In genomic region chr17:6671431-6671830, GRCh38 we compare ENCODE assay signal across 23 cellular contexts. TPM values are rescaled to one million over a fixed set of nuclear protein-coding genes. Genes with fewer than 3 reads are reported as not detected.
DNase-seq lines count a peak whose midpoint lies in the region; ATAC-seq and TF ChIP-seq lines count a peak whose summit lies in the region.
"Had no signal": no experiment of that assay in that cellular context is flagged by ENCODE, and none has a peak within 500 bp of the region (broad histone marks: within the 10 kb centered on the region; RNA-seq: fewer than 3 reads in every experiment).

No MANE protein-coding gene starts in this region.

- TF ChIP-seq RAD21 in HCT116 (IDR thresholded peaks at IDR 0.05; ENCODE audit: low read depth), result no peak

- H3K27ac ChIP-seq in HCT116 (ENCODE audit: low read depth, low read length), result no peak overlapping the region
- H3K27ac ChIP-seq in esophagus (ENCODE audit: low read depth in 2 of 2, low read length in 1 of 2), result peak overlapping the region; percentile 63 to 81
- no peak overlapping the region for H3K27ac ChIP-seq in neural progenitor cell
- H3K27ac ChIP-seq: BLaER1, SJSA1 had no signal

- H3K27me3 Mint-ChIP-seq in MCF 10A (ENCODE audit: insufficient read depth, unreplicated experiment) (no peaks in the 10 kb centered on the region), neural progenitor cell (ENCODE audit: insufficient read depth, low read depth) (peaks cover 7% of the 10 kb centered on the region)

- DNase-seq in HCT116 (ENCODE audit: low read depth, low spot score), result no peak
- DNase-seq in MCF 10A (ENCODE audit: unreplicated experiment), result no peak
- DNase-seq in mesenteric fat pad (ENCODE audit: low spot score), result peak; percentile 88
- no peak for DNase-seq in neural progenitor cell (ENCODE audit: low spot score)
- DNase-seq in SIG-M5 (lab: John Stamatoyannopoulos, UW), result no peak
- DNase-seq: CD4-positive, CD25-positive, alpha-beta regulatory T cell; IMR-90; KG1; MM.1S; NCI-H1417; NCI-H1694; NCI-H2029 treated with DMSO at 0.1 percent for 48 hours; NCI-H446 treated with DMSO at 0.1 percent for 48 hours; NCI-H526; NCI-H82; NK-92 treated with Interleukin-12 subunit alpha and Interleukin-12 subunit beta, amount 100 ng/mL, for 24 hours had no signal

- BruUV-seq in HCT116 (replicated peaks; lab: Mats Ljungman, UMichigan) (no TSS peak), MCF 10A (replicated peaks; lab: Mats Ljungman, UMichigan) (no TSS peak)

- H3K4me3 ChIP-seq in HCT116 (replicated peaks in 1 of 2; ENCODE audit: low read depth in 1 of 2, low read length in 2 of 2) (no peak overlapping the region), esophagus (ENCODE audit: low read depth in 1 of 2, low read length in 2 of 2) (no peak overlapping the region), neural progenitor cell (no peak overlapping the region)
- H3K4me3 ChIP-seq: BLaER1, SJSA1 had no signal

- H3K9me3 Mint-ChIP-seq in MCF 10A (ENCODE audit: unreplicated experiment) (no peaks in the 10 kb centered on the region), neural progenitor cell (no peaks in the 10 kb centered on the region)
- H3K9me3 Mint-ChIP-seq: CD4-positive, CD25-positive, alpha-beta regulatory T cell had no signal

- H3K36me3 ChIP-seq in HCT116 (ENCODE audit: control insufficient read depth in 1 of 2, insufficient read depth in 2 of 2, low read length in 2 of 2) (no peaks in the 10 kb centered on the region), esophagus (ENCODE audit: control insufficient read depth in 2 of 2, insufficient read depth in 2 of 2, low read length in 1 of 2) (no peaks in the 10 kb centered on the region), neural progenitor cell (no peaks in the 10 kb centered on the region)
- H3K36me3 ChIP-seq: BLaER1, SJSA1 had no signal

- TF ChIP-seq POLR2A in HCT116 (IDR thresholded peaks at IDR 0.05; ENCODE audit: borderline replicate concordance, extremely low read depth, insufficient read depth, insufficient read length), result no peak

- CTCF ChIA-PET in HCT116 (lab: Charles Lee) (interaction anchor here (1.4 to 3.1 kb wide), 2 partner anchors 172 to 333 kb away, joined by 4 to 14 read pairs; no protein-coding TSS in a partner anchor), MCF 10A (lab: Yijun Ruan, JAX) (interaction anchor here (1.0 to 8.1 kb wide), 6 partner anchors 12 to 348 kb away, joined by 3 to 73 read pairs (median 6); no protein-coding TSS in a partner anchor)

- no peaks in the 10 kb centered on the region for H3F3A ChIP-seq in neural progenitor cell (ENCODE audit: low read depth)

- no peak for TF ChIP-seq CTCF in HCT116 (IDR thresholded peaks at IDR 0.05 in 2 of 3, conservative IDR thresholded peaks at IDR 0.05 in 1 of 3; ENCODE audit: borderline replicate concordance in 1 of 3, insufficient read depth in 1 of 3, low read depth in 2 of 3, low read length in 2 of 3)
- TF ChIP-seq CTCF in MCF 10A (IDR thresholded peaks at IDR 0.05; ENCODE audit: unreplicated experiment), result no peak
- no peak for TF ChIP-seq CTCF in neural progenitor cell (IDR thresholded peaks at IDR 0.05)

- ATAC-seq in HCT116 (no peak), HG02763 (IDR thresholded peaks at IDR 0.05; ENCODE audit: unreplicated experiment) (no peak)
- ATAC-seq: Panc1 had no signal

- H3K79me2 ChIP-seq in HCT116 (ENCODE audit: insufficient read depth, low read length) (no peaks in the 10 kb centered on the region), neural progenitor cell (ENCODE audit: low read depth) (no peaks in the 10 kb centered on the region)

- H3K4me1 Mint-ChIP-seq in MCF 10A (ENCODE audit: insufficient read depth, unreplicated experiment) (peaks cover 32% of the 10 kb centered on the region), neural progenitor cell (no peaks in the 10 kb centered on the region)

- H4K20me1 ChIP-seq in HCT116 (ENCODE audit: insufficient read depth) (no peaks in the 10 kb centered on the region), neural progenitor cell (ENCODE audit: low read depth) (no peaks in the 10 kb centered on the region)

- WGBS in esophagus, 2 donors, result 83 to 89% methylated on average over 7 of the region's 7 CpGs

- peak overlapping the region; percentile 67 for H3K27ac Mint-ChIP-seq in MCF 10A (ENCODE audit: low read depth, unreplicated experiment)
- H3K27ac Mint-ChIP-seq in neural progenitor cell, result no peak overlapping the region

- H3K9me3 ChIP-seq in HCT116 (ENCODE audit: control insufficient read depth in 1 of 2, insufficient read depth in 1 of 2, low read depth in 1 of 2, low read length in 2 of 2), result no peaks in the 10 kb centered on the region
- H3K9me3 ChIP-seq in esophagus (ENCODE audit: control insufficient read depth in 2 of 2, insufficient read depth in 1 of 2, low read depth in 1 of 2, low read length in 1 of 2), result peaks cover 0 to 2% of the 10 kb centered on the region in 2 donors
- no peaks in the 10 kb centered on the region for H3K9me3 ChIP-seq in neural progenitor cell (ENCODE audit: low read depth)
- H3K9me3 ChIP-seq: BLaER1, SJSA1 had no signal

- H3K4me2 ChIP-seq in HCT116 (ENCODE audit: low read length) (peak overlapping the region; percentile 80; the same call in 1 of the 2 replicates), neural progenitor cell (no peak overlapping the region)
- H3K4me2 ChIP-seq: BLaER1 had no signal

- no peaks in the 10 kb centered on the region for H3K9me2 ChIP-seq in HCT116 (ENCODE audit: insufficient read depth)

- H2AFZ ChIP-seq in HCT116 (ENCODE audit: low read depth, low read length, poor library complexity, severe bottlenecking) (no peak overlapping the region), neural progenitor cell (replicated peaks) (no peak overlapping the region)

- RAD21 ChIA-PET in HCT116 (lab: Charles Lee; ENCODE audit: low non-redundant PET in 1 of 2, low total read pairs in 2 of 2, uncharacterized antibody in 2 of 2, unreplicated experiment in 2 of 2), result no interaction called here

- H3K36me3 Mint-ChIP-seq in MCF 10A (ENCODE audit: insufficient read depth, unreplicated experiment), result no peaks in the 10 kb centered on the region
- no peaks in the 10 kb centered on the region for H3K36me3 Mint-ChIP-seq in neural progenitor cell

- H3K9ac ChIP-seq in HCT116 (ENCODE audit: low read length), result no peak overlapping the region
- no peak overlapping the region for H3K9ac ChIP-seq in neural progenitor cell
- H3K9ac ChIP-seq: BLaER1 had no signal

- no peak overlapping the region for H3K4me3 Mint-ChIP-seq in MCF 10A (ENCODE audit: unreplicated experiment)
- no peak overlapping the region for H3K4me3 Mint-ChIP-seq in neural progenitor cell
- H3K4me3 Mint-ChIP-seq: CD4-positive, CD25-positive, alpha-beta regulatory T cell had no signal

- H3K4me1 ChIP-seq in HCT116 (ENCODE audit: control insufficient read depth in 1 of 2, insufficient read depth in 2 of 2, low read length in 2 of 2), result peaks cover 19 to 39% of the 10 kb centered on the region in 2 experiments
- H3K4me1 ChIP-seq in esophagus (ENCODE audit: control insufficient read depth in 2 of 2, insufficient read depth in 2 of 2, low read length in 1 of 2), result peaks cover 3 to 13% of the 10 kb centered on the region in 2 donors
- H3K4me1 ChIP-seq in neural progenitor cell, result no peaks in the 10 kb centered on the region
- H3K4me1 ChIP-seq: SJSA1 had no signal

- POLR2A ChIA-PET in HCT116 (lab: Charles Lee), result interaction anchor here (2.6 kb wide), 1 partner anchor 172 kb away, joined by 8 read pairs; no protein-coding TSS in a partner anchor
- POLR2A ChIA-PET in MCF 10A (lab: Yijun Ruan, JAX), result interaction anchor here (0.6 to 1.7 kb wide), 4 partner anchors 11 to 182 kb away, joined by 3 to 6 read pairs (median 3); no protein-coding TSS in a partner anchor

- intact Hi-C loops in HCT116 (cut with micrococcal nuclease) (no loop called here), MCF 10A (cut with micrococcal nuclease) (no loop called here)

- H3K27me3 ChIP-seq in HCT116 (ENCODE audit: insufficient read depth, low read length) (no peaks in the 10 kb centered on the region), esophagus (ENCODE audit: control insufficient read depth in 1 of 2, insufficient read depth in 2 of 2, low read length in 2 of 2) (no peaks in the 10 kb centered on the region), neural progenitor cell (no peaks in the 10 kb centered on the region)
- H3K27me3 ChIP-seq: SJSA1 had no signal

TF ChIP-seq in HCT116, 20 proteins besides CTCF, POLR2A, EP300 and RAD21 (continues in another document):
- TF ChIP-seq ATF3 (IDR thresholded peaks at IDR 0.05) (no peak), FOSL1 (IDR thresholded peaks at IDR 0.05; ENCODE audit: low read depth) (no peak), TCF7L2 (IDR thresholded peaks at IDR 0.05; ENCODE audit: borderline replicate concordance, extremely low read depth, insufficient read depth, insufficient read length) (no peak), CEBPB (IDR thresholded peaks at IDR 0.05; ENCODE audit: low read depth) (no peak)

RNA-seq across cellular contexts. Expression of gene C17orf100, which starts 19.9 kb away (rescaled TPM):
- total RNA-seq in HCT116 (2021; ENCODE audit: unreplicated experiment) (0.76 TPM), MCF 10A (2022) (1.4 and 1.7 TPM in 2 replicates), mesenteric fat pad (0.58 TPM), neural progenitor cell (ENCODE audit: low replicate concordance) (3.8 and 3.9 TPM in 2 replicates)
- polyA plus RNA-seq in HCT116 (2012), result 1.2 and 2.0 TPM in 2 replicates
- polyA plus RNA-seq in esophagus, result 1 to 10 TPM; 2.1 to 2.9 TPM

RNA-seq across cellular contexts. Expression of gene MED31, which starts 20.0 kb away (rescaled TPM):
- total RNA-seq in HCT116 (2021; ENCODE audit: unreplicated experiment) (20.3 TPM), MCF 10A (2022) (17.7 and 17.8 TPM in 2 replicates), mesenteric fat pad (13.0 TPM), neural progenitor cell (ENCODE audit: low replicate concordance) (7.3 and 35.7 TPM in 2 replicates)
- 11.8 and 13.2 TPM in 2 replicates for polyA plus RNA-seq in HCT116 (2012)
- 10 to 100 TPM; 18.1 to 34.6 TPM for polyA plus RNA-seq in esophagus

RNA-seq across cellular contexts. Expression of gene TXNDC17, which starts 30.6 kb away (rescaled TPM):
- 121 TPM for total RNA-seq in HCT116 (2021; ENCODE audit: unreplicated experiment)
- polyA plus RNA-seq in HCT116 (2012), result 194 and 203 TPM in 2 replicates
- 137 and 146 TPM in 2 replicates for total RNA-seq in MCF 10A (2022)
- polyA plus RNA-seq in esophagus, result 100 to 1,000 TPM; 578 to 612 TPM
- 71.2 TPM for total RNA-seq in mesenteric fat pad
- total RNA-seq in neural progenitor cell (ENCODE audit: low replicate concordance), result 175 and 214 TPM in 2 replicates

RNA-seq across cellular contexts. Expression of gene KIAA0753, which starts 30.9 kb away (rescaled TPM):
- total RNA-seq in HCT116 (2021; ENCODE audit: unreplicated experiment) (18.3 TPM), MCF 10A (2022) (22.8 and 25.3 TPM in 2 replicates), mesenteric fat pad (9.7 TPM), neural progenitor cell (ENCODE audit: low replicate concordance) (24.1 and 30.8 TPM in 2 replicates)
- 8.0 and 8.2 TPM in 2 replicates for polyA plus RNA-seq in HCT116 (2012)
- polyA plus RNA-seq in esophagus, result 1 to 10 TPM; 5.8 to 6.7 TPM

RNA-seq across cellular contexts. Expression of gene SLC13A5, which starts 41.7 kb away (rescaled TPM):
- total RNA-seq in HCT116 (2021; ENCODE audit: unreplicated experiment) (0.07 TPM), MCF 10A (2022) (not detected in 2 replicates), mesenteric fat pad (0.48 TPM), neural progenitor cell (ENCODE audit: low replicate concordance) (0.31 TPM in 1 of 2 replicates, not detected in the other)
- 0.07 and 0.27 TPM in 2 replicates for polyA plus RNA-seq in HCT116 (2012)
- polyA plus RNA-seq in esophagus, result 1 to 10 TPM in 1 of 2 donors, under 1 TPM in 1; 0.49 to 2.1 TPM
- total RNA-seq: CD4-positive, CD25-positive, alpha-beta regulatory T cell; H4; IMR-90; SJSA1 had no signal
- polyA plus RNA-seq: AG04450; CD4-positive, CD25-positive, alpha-beta regulatory T cell; IMR-90 had no signal

Comparison
In these comparisons a context has a peak if more than half of its experiments do, and no peak if none do; other contexts are left out.
1. H3K27ac ChIP-seq: peak in esophagus (2 of 2); none in HCT116 (single experiment) and neural progenitor cell (single experiment).